ENCODE assay signal across 27 cellular contexts in the genomic region with DNA sequence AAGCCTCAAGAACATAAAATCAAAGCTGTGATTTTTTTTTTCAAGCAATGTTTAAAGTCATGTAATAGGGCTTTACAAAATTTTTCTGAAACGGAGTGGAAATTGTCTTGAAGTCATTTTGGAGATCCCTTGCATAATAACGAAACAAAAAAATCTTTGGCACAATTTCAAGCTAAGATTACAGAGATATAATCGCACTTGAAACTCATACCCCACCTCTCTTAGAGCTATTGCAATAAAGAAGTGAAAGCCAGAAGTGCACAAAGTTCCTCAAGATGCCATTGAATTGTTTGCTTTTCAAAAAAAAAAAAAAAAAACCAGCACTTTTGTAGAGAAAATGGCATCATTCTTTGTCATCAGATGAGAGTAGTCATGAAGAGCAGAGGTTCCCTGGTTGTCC.
"Had no signal": no experiment of that assay in that cellular context is flagged by ENCODE, and none has a peak within 500 bp of the region (broad histone marks: within the 10 kb centered on the region; RNA-seq: fewer than 3 reads in every experiment).

No MANE protein-coding gene starts in this region.

- ATAC-seq: left lung; lower lobe of right lung; natural killer cell; psoas muscle; right cardiac atrium; stimulated activated naive B cell treated with anti-CD40 and anti-IgM and Interleukin-4, amounts not matched to agents 10 μg/mL and 1 μg/mL and 100 μg/mL, for 72 hours had no signal

- H3K4me2 ChIP-seq: neural progenitor cell had no signal

- H3K27me3 ChIP-seq: adrenal gland, cardiac muscle cell, colonic mucosa, left lung, neural progenitor cell, stomach, thyroid gland, upper lobe of left lung had no signal

- H3K9ac ChIP-seq: neural progenitor cell, parathyroid adenoma had no signal

- H3K27ac ChIP-seq: adrenal gland, cardiac muscle cell, colonic mucosa, dorsolateral prefrontal cortex, left lung, lower lobe of right lung, neural progenitor cell, parathyroid adenoma, psoas muscle, stomach, thyroid gland, upper lobe of left lung, VCaP had no signal

- H3K36me3 ChIP-seq: adrenal gland, cardiac muscle cell, colonic mucosa, left lung, lower lobe of right lung, neural progenitor cell, stomach, thyroid gland, upper lobe of left lung had no signal

- H2AFZ ChIP-seq: neural progenitor cell, parathyroid adenoma had no signal

- H3K79me2 ChIP-seq: parathyroid adenoma had no signal

- H3K9me3 ChIP-seq: adrenal gland, colonic mucosa, lower lobe of right lung, stomach, thyroid gland, upper lobe of left lung had no signal

- H3K4me3 ChIP-seq: adrenal gland, cardiac muscle cell, colonic mucosa, dorsolateral prefrontal cortex, left lung, lower lobe of right lung, neural progenitor cell, psoas muscle, stomach, thyroid gland, upper lobe of left lung had no signal

- H3K4me1 ChIP-seq: adrenal gland, colonic mucosa, left lung, lower lobe of right lung, neural progenitor cell, parathyroid adenoma, psoas muscle, stomach, thyroid gland, upper lobe of left lung had no signal

- DNase-seq: activated CD4-positive, alpha-beta T cell treated with anti-CD3 and anti-CD28 coated beads for 4 hours; activated CD4-positive, alpha-beta T cell treated with anti-CD3 and anti-CD28 coated beads, Interleukin-2, amount 50 U/mL, for 4 hours; activated effector memory CD4-positive, alpha-beta T cell treated with Interleukin-2 at 50 U/mL for 16 hours; activated naive CD4-positive, alpha-beta T cell treated with Interleukin-2 at 50 U/mL for 16 hours; adrenal gland; aorta; cerebellar nuclear complex; colonic mucosa; dorsolateral prefrontal cortex; effector memory CD4-positive, alpha-beta T cell; left lung; lower lobe of right lung; mesendoderm; natural killer cell; occipital lobe; psoas muscle; right cardiac atrium; stimulated activated CD4-positive, alpha-beta T cell treated with anti-CD3 and anti-CD28 coated beads, Interleukin-15, amount 100 ng/mL, for 24 hours; stimulated activated CD4-positive, alpha-beta T cell treated with anti-CD3 and anti-CD28 coated beads, Interleukin-2, amount 100 ng/mL, for 24 hours; stimulated activated naive B cell treated with anti-CD40 and anti-IgM and Interleukin-4, amounts not matched to agents 10 μg/mL and 1 μg/mL and 100 μg/mL, for 72 hours; stomach; thyroid gland; upper lobe of left lung had no signal
